Comparison of ENCODE assay signal across 1 cellular context in genomic region chr3:170725285-170725731, GRCh38.
TF ChIP-seq lines count a peak whose summit lies in the region.

No MANE protein-coding gene starts in this region.

TF ChIP-seq in SK-N-SH, 30 proteins besides CTCF, POLR2A, EP300 and RAD21 (continued from another document):
- TF ChIP-seq REST (IDR thresholded peaks at IDR 0.05; ENCODE audit: low read depth, low read length) (no peak), RXRA (IDR thresholded peaks at IDR 0.05; ENCODE audit: borderline replicate concordance, low read depth) (no peak), YY1 (IDR thresholded peaks at IDR 0.05; ENCODE audit: low read depth) (no peak), FOXJ3 (CRISPR knock-in tag; IDR thresholded peaks at IDR 0.05) (no peak), MXI1 (IDR thresholded peaks at IDR 0.05; ENCODE audit: low read depth, low read length) (no peak), TEAD4 (IDR thresholded peaks at IDR 0.05; ENCODE audit: borderline replicate concordance, insufficient read depth) (no peak), USF1 (IDR thresholded peaks at IDR 0.05; ENCODE audit: borderline replicate concordance, low read depth) (no peak), USF2 (IDR thresholded peaks at IDR 0.05; ENCODE audit: borderline replicate concordance, low read depth, low read length) (no peak), SIN3A (IDR thresholded peaks at IDR 0.05; ENCODE audit: borderline replicate concordance, low read depth, low read length) (no peak), RFX5 (IDR thresholded peaks at IDR 0.05; ENCODE audit: low read length) (no peak)
